Comparison of ENCODE assay signal across 11 cellular contexts in the genomic region with DNA sequence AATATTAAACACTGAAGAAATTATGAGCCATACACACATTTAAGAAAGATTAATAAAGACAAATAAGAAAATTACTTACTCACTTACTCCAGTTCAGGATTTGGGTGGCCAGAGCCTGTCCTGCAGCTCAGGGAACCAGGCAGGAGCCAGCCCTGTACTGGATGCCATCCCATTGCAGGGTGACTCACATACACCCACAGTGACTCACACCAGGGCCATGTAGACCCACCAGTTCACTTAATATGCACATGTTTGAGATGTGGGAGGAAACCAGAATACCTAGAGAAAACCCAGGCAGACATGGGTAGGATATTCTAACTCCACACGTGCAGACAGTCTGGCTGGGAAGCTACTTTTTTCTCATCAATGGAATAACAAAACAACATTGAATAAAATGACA. TPM values are rescaled to one million over a fixed set of nuclear protein-coding genes. Genes with fewer than 3 reads are reported as not detected.
DNase-seq lines count a peak whose midpoint lies in the region; ATAC-seq and TF ChIP-seq lines count a peak whose summit lies in the region.
"Had no signal": no experiment of that assay in that cellular context is flagged by ENCODE, and none has a peak within 500 bp of the region (broad histone marks: within the 10 kb centered on the region; RNA-seq: fewer than 3 reads in every experiment).

No MANE protein-coding gene starts in this region.

- H4K20me1 ChIP-seq in hepatocyte (ENCODE audit: insufficient read depth, poor library complexity, severe bottlenecking), result no peaks in the 10 kb centered on the region

- in situ Hi-C loops in GM13976 (cut with MboI; ENCODE audit: low sequenced_read_pairs, unreplicated experiment), result no loop called here

- TF ChIP-seq CTCF in hepatocyte (IDR thresholded peaks at IDR 0.05; ENCODE audit: poor library complexity) (no peak), GM13976 (IDR thresholded peaks at IDR 0.05; ENCODE audit: borderline replicate concordance, control extremely low read depth, extremely low read depth, insufficient read depth, missing control alignments) (no peak)

- H3K4me1 ChIP-seq in hepatocyte (ENCODE audit: insufficient read depth), result no peaks in the 10 kb centered on the region
- H3K4me1 ChIP-seq: heart left ventricle, uterus had no signal

- no peak overlapping the region for H3K27ac ChIP-seq in hepatocyte
- H3K27ac ChIP-seq: heart left ventricle, uterus had no signal

- H3K9me2 ChIP-seq in hepatocyte (replicated peaks; ENCODE audit: insufficient read depth), result no peaks in the 10 kb centered on the region

- no peaks in the 10 kb centered on the region for H3K79me2 ChIP-seq in hepatocyte

- no peak overlapping the region for H3K4me2 ChIP-seq in hepatocyte

- 71% methylated on average over 1 of the region's 1 CpG for WGBS in hepatocyte (ENCODE audit: low lambda C conversion rate, missing lambda C conversion rate)

- no peak overlapping the region for H3K4me3 ChIP-seq in hepatocyte
- H3K4me3 ChIP-seq: heart left ventricle, uterus had no signal

- H3K36me3 ChIP-seq in hepatocyte (replicated peaks; ENCODE audit: insufficient read depth, low read depth), result no peaks in the 10 kb centered on the region
- H3K36me3 ChIP-seq: heart left ventricle, uterus had no signal

- peak; percentile 94 for DNase-seq in A172 (ENCODE audit: low spot score)
- peak; percentile 44 for DNase-seq in GM04503 (ENCODE audit: low read depth)
- peak; percentile 41 for DNase-seq in T1000 (lab: John Stamatoyannopoulos, UW)
- peak; percentile 18 for DNase-seq in hepatocyte (ENCODE audit: low spot score)
- no peak for DNase-seq in GM13976 (ENCODE audit: low spot score)
- DNase-seq in HuH-7.5 (ENCODE audit: low spot score), result no peak
- DNase-seq: heart left ventricle, uterus had no signal

- H3K27me3 ChIP-seq in hepatocyte, result no peaks in the 10 kb centered on the region
- H3K27me3 ChIP-seq: uterus had no signal

- no peak for ATAC-seq in HG02571 (IDR thresholded peaks at IDR 0.05; ENCODE audit: unreplicated experiment)
- no peak for ATAC-seq in HG02588 (IDR thresholded peaks at IDR 0.05; ENCODE audit: unreplicated experiment)
- ATAC-seq: Right ventricle myocardium inferior had no signal

- no peak overlapping the region for H2AFZ ChIP-seq in hepatocyte

- no peaks in the 10 kb centered on the region for H3K9me3 ChIP-seq in hepatocyte (ENCODE audit: low read depth)
- H3K9me3 ChIP-seq: heart left ventricle, uterus had no signal

RNA-seq across cellular contexts. Expression of a gene that starts 49.6 kb away (rescaled TPM):
- 0.17 and 0.45 TPM in 2 replicates for total RNA-seq in A172 (2014; rRNA removed; shearing (Covaris generic))
- total RNA-seq in hepatocyte, result 0.60 and 0.63 TPM in 2 replicates
- polyA plus RNA-seq in hepatocyte, result 1.1 and 1.8 TPM in 2 replicates

Comparison
In these comparisons a context has a peak if more than half of its experiments do, and no peak if none do; other contexts are left out.
1. DNase-seq: peak in A172 (single experiment), GM04503 (single experiment), T1000 (single experiment) and hepatocyte (single experiment); none in GM13976 (single experiment) and HuH-7.5 (single experiment).